Comparison of ENCODE assay signal across 10 cellular contexts in the genomic region with DNA sequence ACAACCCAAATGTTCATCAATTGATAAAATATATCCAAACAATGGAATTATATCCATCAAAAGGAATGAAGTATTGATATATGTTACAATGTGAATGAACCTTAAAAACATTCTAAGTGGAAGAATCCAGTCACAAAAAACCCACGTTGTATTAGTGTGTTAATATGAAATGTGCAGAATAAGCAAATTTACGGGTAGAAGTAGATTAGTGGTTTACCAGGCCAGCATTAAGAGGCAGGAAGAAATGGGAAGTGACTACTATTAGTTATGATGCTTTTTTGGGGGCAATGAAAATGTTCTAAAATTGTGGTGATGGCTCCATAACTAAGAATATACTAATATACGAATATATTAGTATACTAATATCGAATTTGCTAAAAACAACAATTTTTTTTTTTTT. TPM values are rescaled to one million over a fixed set of nuclear protein-coding genes. Genes with fewer than 3 reads are reported as not detected.
A peak's percentile ranks its signal among the peaks of the same experiment; 100 is the strongest.
DNase-seq lines count a peak whose midpoint lies in the region; ATAC-seq, FAIRE-seq and TF ChIP-seq lines count a peak whose summit lies in the region.
"Had no signal": no experiment of that assay in that cellular context is flagged by ENCODE, and none has a peak within 500 bp of the region (broad histone marks: within the 10 kb centered on the region; RNA-seq: fewer than 3 reads in every experiment).

No MANE protein-coding gene starts in this region.

- no peak overlapping the region for H2BK5ac ChIP-seq in H1 (ENCODE audit: low read depth, low read length)

- H3K36me3 ChIP-seq in H1 (ENCODE audit: control insufficient read depth in 2 of 4, insufficient read depth in 4 of 4, low read length in 3 of 4) (no peaks in the 10 kb centered on the region; a peak in 1 of 8 replicates), osteoblast (ENCODE audit: insufficient read depth, low read length) (no peaks in the 10 kb centered on the region)

- H3K4me3 Mint-ChIP-seq in T-helper 2 cell treated with Interferon-gamma antibody and Interleukin-4, amounts not matched to agents 5 μg/mL and 100 μg/mL, for 36 hours: peak overlapping the region; percentile 76
- peak overlapping the region; percentile 68 for H3K4me3 Mint-ChIP-seq in osteocyte (ENCODE audit: unreplicated experiment)

- H3K9me3 Mint-ChIP-seq in T-helper 2 cell treated with Interferon-gamma antibody and Interleukin-4, amounts not matched to agents 5 μg/mL and 100 μg/mL, for 36 hours: peaks cover 22% of the 10 kb centered on the region
- no peaks in the 10 kb centered on the region for H3K9me3 Mint-ChIP-seq in osteocyte (ENCODE audit: unreplicated experiment)

- H2BK120ac ChIP-seq in H1 (replicated peaks; ENCODE audit: low read depth, low read length): no peak overlapping the region

- H3K27me3 ChIP-seq in H1 (replicated peaks in 1 of 4; ENCODE audit: control insufficient read depth in 3 of 4, extremely low read depth in 1 of 4, insufficient read depth in 3 of 4, low read length in 3 of 4) (peaks cover 0 to 4% (median 0%) of the 10 kb centered on the region in 4 experiments; a peak in 2 of 7 replicates), osteoblast (ENCODE audit: insufficient read depth, low read length) (no peaks in the 10 kb centered on the region)

- H3K4me1 Mint-ChIP-seq in T-helper 2 cell treated with Interferon-gamma antibody and Interleukin-4, amounts not matched to agents 5 μg/mL and 100 μg/mL, for 36 hours (ENCODE audit: low read depth): peaks cover 20% of the 10 kb centered on the region
- peaks cover 30% of the 10 kb centered on the region for H3K4me1 Mint-ChIP-seq in osteocyte (ENCODE audit: unreplicated experiment)

- H3K23ac ChIP-seq in H1 (ENCODE audit: insufficient read length): no peak overlapping the region

- H3K4me2 ChIP-seq in H1 (ENCODE audit: insufficient read depth in 1 of 2, low read depth in 2 of 2, low read length in 2 of 2): peak overlapping the region; percentile 54 to 92; a peak in 3 of 4 replicates
- H3K4me2 ChIP-seq in osteoblast (ENCODE audit: insufficient read depth, low read length): no peak overlapping the region

- 66% methylated on average over 4 of the region's 4 CpGs; no CpG with 5 or more reads in 1 of the 2 experiments for WGBS in H1 (ENCODE audit: extremely low coverage in 1 of 2, insufficient coverage in 1 of 2, insufficient read length in 1 of 2, insufficient replicate concordance in 2 of 2, low coverage in 1 of 2, low lambda C conversion rate in 2 of 2, missing lambda C conversion rate in 1 of 2), 2 experiments

- H3K79me2 ChIP-seq in H1 (ENCODE audit: control insufficient read depth in 1 of 2, insufficient read depth in 2 of 2, low read length in 2 of 2) (peaks cover 27 to 60% of the 10 kb centered on the region in 2 experiments), osteoblast (ENCODE audit: insufficient read depth, low read length) (peaks cover 56% of the 10 kb centered on the region)

- CTCF ChIA-PET in H1 (lab: Charles Lee; ENCODE audit: partially characterized antibody): interaction anchor here (1.8 kb wide), 1 partner anchor 9 kb away, joined by 11 read pairs; no protein-coding TSS in a partner anchor

- peaks cover 3 to 6% of the 10 kb centered on the region in 2 experiments for H4K20me1 ChIP-seq in H1 (replicated peaks in 1 of 2; ENCODE audit: control insufficient read depth in 1 of 2, insufficient read depth in 2 of 2, low read length in 2 of 2)
- peaks cover 9% of the 10 kb centered on the region for H4K20me1 ChIP-seq in osteoblast (ENCODE audit: insufficient read depth, low read length)

- H3K4me3 ChIP-seq in NB4 (ENCODE audit: low read depth, low read length) (peak overlapping the region; percentile 99), H1 (ENCODE audit: extremely low read depth in 1 of 4, insufficient read depth in 2 of 4, low read depth in 3 of 4, low read length in 4 of 4) (peak overlapping the region in 2 of 4 experiments; percentile 85 to 95; a peak in 2 of 8 replicates), osteoblast (ENCODE audit: insufficient read depth, low read length) (no peak overlapping the region)

- H3K79me1 ChIP-seq in H1 (ENCODE audit: low read depth, low read length): peaks cover 6% of the 10 kb centered on the region; the same call in 1 of the 2 replicates

- H3K4ac ChIP-seq in H1 (replicated peaks; ENCODE audit: insufficient read length, low read depth, low read length): no peak overlapping the region

- no peak overlapping the region for H3K9ac ChIP-seq in H1 (replicated peaks in 1 of 4; ENCODE audit: extremely low read depth in 1 of 4, low read depth in 3 of 4, low read length in 3 of 4)

- H2BK20ac ChIP-seq in H1 (ENCODE audit: low read length): no peak overlapping the region

- TF ChIP-seq POLR2A in NB4 (IDR thresholded peaks at IDR 0.05; ENCODE audit: extremely low read depth, insufficient read length) (no peak), H1 (IDR thresholded peaks at IDR 0.05; ENCODE audit: control extremely low read depth in 1 of 2, low read depth in 2 of 2, low read length in 2 of 2) (no peak)

- H3K56ac ChIP-seq in H1 (replicated peaks; ENCODE audit: insufficient read length, low read depth, low read length): no peak overlapping the region

- POLR2A ChIA-PET in H1 (lab: Charles Lee; ENCODE audit: partially characterized antibody): interaction anchor here (1.2 to 2.2 kb wide), 3 partner anchors 8 to 64 kb away, joined by 4 to 15 read pairs (median 4); no protein-coding TSS in a partner anchor

- no peak overlapping the region for H3K27ac Mint-ChIP-seq in T-helper 2 cell treated with Interferon-gamma antibody and Interleukin-4, amounts not matched to agents 5 μg/mL and 100 μg/mL, for 36 hours
- H3K27ac Mint-ChIP-seq in osteocyte (ENCODE audit: unreplicated experiment): no peak overlapping the region

- no peak overlapping the region for H4K5ac ChIP-seq in H1 (ENCODE audit: insufficient read length, low read depth, low read length)

- H3K27ac ChIP-seq in H1 (ENCODE audit: low read depth, low read length): no peak overlapping the region
- H3K27ac ChIP-seq in osteoblast (ENCODE audit: low read depth, low read length): no peak overlapping the region

- no peak for TF ChIP-seq EP300 in H1 (IDR thresholded peaks at IDR 0.05; ENCODE audit: borderline replicate concordance in 1 of 2, low read depth in 2 of 2, low read length in 2 of 2)

- H3K27me3 Mint-ChIP-seq in T-helper 2 cell treated with Interferon-gamma antibody and Interleukin-4, amounts not matched to agents 5 μg/mL and 100 μg/mL, for 36 hours (ENCODE audit: low read depth): peaks cover 1% of the 10 kb centered on the region
- no peaks in the 10 kb centered on the region for H3K27me3 Mint-ChIP-seq in osteocyte (ENCODE audit: unreplicated experiment)

- H2BK12ac ChIP-seq in H1 (ENCODE audit: low read depth, low read length): no peak overlapping the region

- H3K4me1 ChIP-seq in H1 (replicated peaks in 1 of 4; ENCODE audit: control insufficient read depth in 3 of 4, insufficient read depth in 4 of 4, low read length in 3 of 4) (no peaks in the 10 kb centered on the region), osteoblast (ENCODE audit: insufficient read depth, low read length) (peaks cover 10% of the 10 kb centered on the region)

- H4K91ac ChIP-seq in H1 (replicated peaks; ENCODE audit: insufficient read length, low read length): no peak overlapping the region

- H3K9me3 ChIP-seq in H1 (ENCODE audit: insufficient read depth in 2 of 2, low read depth in 1 of 2, low read length in 1 of 2): no peaks in the 10 kb centered on the region
- no peaks in the 10 kb centered on the region for H3K9me3 ChIP-seq in osteoblast (ENCODE audit: low read depth, low read length)

- TF ChIP-seq CTCF in NB4 (IDR thresholded peaks at IDR 0.05; ENCODE audit: low read depth, low read length) (no peak), H1 (IDR thresholded peaks at IDR 0.05; ENCODE audit: control extremely low read depth in 1 of 3, insufficient read depth in 1 of 3, low read depth in 1 of 3, low read length in 3 of 3) (no peak), osteocyte (IDR thresholded peaks at IDR 0.05) (no peak), osteoblast (IDR thresholded peaks at IDR 0.05; ENCODE audit: extremely low read depth, low read depth, low read length) (no peak)

- FAIRE-seq in H1 (lab: Jason Lieb, UNC): no peak
- FAIRE-seq: A204.1 had no signal

- no peak for DNase-seq in T-helper 2 cell treated with Interferon-gamma antibody and Interleukin-4, amounts not matched to agents 5 μg/mL and 100 μg/mL, for 36 hours (ENCODE audit: low spot score)
- no peak for DNase-seq in T-helper 2 cell
- DNase-seq in NB4 (ENCODE audit: low read depth): no peak
- no peak for DNase-seq in H1 (ENCODE audit: low read depth in 1 of 2, low spot score in 2 of 2)
- DNase-seq in osteocyte (ENCODE audit: extremely low spot score, unreplicated experiment): no peak
- no peak for DNase-seq in osteoblast (ENCODE audit: insufficient read length, low spot score, missing footprints)
- no peak for DNase-seq in kidney glomerular epithelial cell (lab: John Stamatoyannopoulos, UW)
- DNase-seq: NCI-H510A had no signal

- TF ChIP-seq RAD21 in H1 (IDR thresholded peaks at IDR 0.05 in 1 of 2, conservative IDR thresholded peaks at IDR 0.05 in 1 of 2; ENCODE audit: low read depth in 2 of 2, low read length in 2 of 2): no peak

- H3K36me3 Mint-ChIP-seq in T-helper 2 cell treated with Interferon-gamma antibody and Interleukin-4, amounts not matched to agents 5 μg/mL and 100 μg/mL, for 36 hours (ENCODE audit: low read depth): peaks cover 27% of the 10 kb centered on the region
- H3K36me3 Mint-ChIP-seq in osteocyte (ENCODE audit: unreplicated experiment): peaks cover 4% of the 10 kb centered on the region

- peaks cover 2% of the 10 kb centered on the region for H3K23me2 ChIP-seq in H1 (ENCODE audit: low read depth, low read length)

- no peak overlapping the region for H2BK15ac ChIP-seq in H1 (ENCODE audit: low read length)

- H3K18ac ChIP-seq in H1 (ENCODE audit: extremely low read depth, low read length): no peak overlapping the region

- H2AFZ ChIP-seq in H1 (ENCODE audit: low read length): no peak overlapping the region
- no peak overlapping the region for H2AFZ ChIP-seq in osteoblast (ENCODE audit: low read length)

- no peak overlapping the region for H2AK5ac ChIP-seq in H1 (ENCODE audit: low read depth, low read length)

- no peak overlapping the region for H4K8ac ChIP-seq in H1 (ENCODE audit: extremely low read depth, insufficient read depth, low read length)

- no peak overlapping the region for H3K14ac ChIP-seq in H1 (ENCODE audit: insufficient read length)

- no peak for ATAC-seq in HG02884 (IDR thresholded peaks at IDR 0.05; ENCODE audit: unreplicated experiment)

RNA-seq across cellular contexts. Expression of a gene that starts 1.5 kb away (rescaled TPM):
- total RNA-seq in H1 (2021; fragmentation: NEBNext Ultra II Directional; extraction: Animal tissue kit (Norgen Biotek cat#: 25700)): 65.8 and 73.0 TPM in 2 replicates
- polyA plus RNA-seq in H1 (2011; rRNA removed): 14.0 and 21.0 TPM in 2 replicates
- 28.3 TPM for polyA plus RNA-seq in H1 (2011; cell fraction: cytosol; rRNA removed)
- polyA plus RNA-seq in H1 (2011; cell fraction: nucleus; rRNA removed): 4.7 TPM
- polyA plus RNA-seq in H1 (2012, experiment 1 of 2): 28.6 to 54.2 TPM (median 32.1 TPM) in 4 replicates
- 46.0 TPM for polyA plus RNA-seq in H1 (2012, experiment 2 of 2)
- 118 TPM for polyA plus RNA-seq in H1 (2013, experiment 1 of 2)
- 142 TPM for polyA plus RNA-seq in H1 (2013, experiment 2 of 2)
- polyA minus RNA-seq in H1 (2011; rRNA and poly(A)+ RNA removed): 5.9 and 6.1 TPM in 2 replicates
- polyA minus RNA-seq in H1 (2011; cell fraction: cytosol; rRNA and poly(A)+ RNA removed): 6.5 TPM
- polyA minus RNA-seq in H1 (2011; cell fraction: nucleus; rRNA and poly(A)+ RNA removed): 11.9 TPM
- total RNA-seq in osteocyte (25.1 and 32.5 TPM in 2 replicates), osteoblast (23.5 and 24.8 TPM in 2 replicates)

RNA-seq across cellular contexts. Expression of a gene that starts 58.9 kb away (rescaled TPM):
- 29.7 and 30.6 TPM in 2 replicates for total RNA-seq in H1 (2021; fragmentation: NEBNext Ultra II Directional; extraction: Animal tissue kit (Norgen Biotek cat#: 25700))
- polyA plus RNA-seq in H1 (2011; rRNA removed): 5.8 and 9.6 TPM in 2 replicates
- 12.2 TPM for polyA plus RNA-seq in H1 (2011; cell fraction: cytosol; rRNA removed)
- polyA plus RNA-seq in H1 (2011; cell fraction: nucleus; rRNA removed): 13.6 TPM
- 11.6 to 22.8 TPM (median 15.3 TPM) in 4 replicates for polyA plus RNA-seq in H1 (2012, experiment 1 of 2)
- polyA plus RNA-seq in H1 (2012, experiment 2 of 2): 5.7 TPM
- 24.7 TPM for polyA plus RNA-seq in H1 (2013, experiment 1 of 2)
- 23.0 TPM for polyA plus RNA-seq in H1 (2013, experiment 2 of 2)
- 14.4 and 25.8 TPM in 2 replicates for polyA minus RNA-seq in H1 (2011; rRNA and poly(A)+ RNA removed)
- polyA minus RNA-seq in H1 (2011; cell fraction: cytosol; rRNA and poly(A)+ RNA removed): 6.5 TPM
- polyA minus RNA-seq in H1 (2011; cell fraction: nucleus; rRNA and poly(A)+ RNA removed): 31.6 TPM
- total RNA-seq in osteocyte (29.5 and 30.8 TPM in 2 replicates), osteoblast (21.0 and 21.8 TPM in 2 replicates)
